22 cellular contexts compared by ENCODE assay signal in genomic region chr22:33806191-33806590, GRCh38.
A peak's percentile ranks its signal among the peaks of the same experiment; 100 is the strongest.
DNase-seq lines count a peak whose midpoint lies in the region; ATAC-seq and FAIRE-seq lines count a peak whose summit lies in the region.
"Had no signal": no experiment of that assay in that cellular context is flagged by ENCODE, and none has a peak within 500 bp of the region (broad histone marks: within the 10 kb centered on the region; RNA-seq: fewer than 3 reads in every experiment).

No MANE protein-coding gene starts in this region.

- H3K27ac ChIP-seq in substantia nigra (ENCODE audit: low read depth, low read length, poor library complexity, severe bottlenecking), result no peak overlapping the region
- H3K27ac ChIP-seq: pancreas, PC-9, spleen had no signal

- ATAC-seq in GM19395 (IDR thresholded peaks at IDR 0.05; ENCODE audit: unreplicated experiment) (peak; percentile 49), HG03378 (IDR thresholded peaks at IDR 0.05; ENCODE audit: unreplicated experiment) (peak; percentile 51), left lobe of liver (peak; percentile 97)
- ATAC-seq: activated T-cell treated with anti-CD3 and anti-CD28 coated beads, Interleukin-2, amount 50 U/mL, for 72 hours; pancreas; SK-N-SH treated with all-trans-retinoic acid at 6 μM for 48 hours had no signal

- DNase-seq in EH (ENCODE audit: low read depth) (peak; percentile 29), left lobe of liver (ENCODE audit: low spot score) (peak; percentile 69), cerebellar cortex (ENCODE audit: low spot score) (no peak), HTR-8/SVneo (ENCODE audit: insufficient read length, low spot score) (no peak), AG20443 (ENCODE audit: low spot score) (no peak), substantia nigra (lab: John Stamatoyannopoulos, UW) (no peak)
- DNase-seq: activated CD4-positive, alpha-beta memory T cell treated with anti-CD3 and anti-CD28 coated beads for 36 hours; activated naive CD8-positive, alpha-beta T cell treated with anti-CD3 and anti-CD28 coated beads for 36 hours; activated T-cell treated with anti-CD3 and anti-CD28 coated beads, Interleukin-2, amount 50 U/mL, for 72 hours; kidney; NCI-H187; NCI-H510A; pancreas; PC-9; spleen; stimulated activated naive CD4-positive, alpha-beta T cell treated with Interleukin-2 at 50 U/mL for 16 hours had no signal

- FAIRE-seq in HTR-8/SVneo (lab: Jason Lieb, UNC), result no peak
- FAIRE-seq: bronchial epithelial cell, G401.6, kidney, pancreas, TTC549 had no signal

Comparison
In these comparisons a context has a peak if more than half of its experiments do, and no peak if none do; other contexts are left out.
1. DNase-seq: peak in EH (single experiment) and left lobe of liver (single experiment); none in cerebellar cortex (single experiment), HTR-8/SVneo (single experiment), AG20443 (single experiment) and substantia nigra (0 of 49).
2. Peak in every context shown above with its lines, with median percentiles within 50 percentile points of each other: ATAC-seq.